ENCODE assay signal across 1 cellular context in the genomic region with DNA sequence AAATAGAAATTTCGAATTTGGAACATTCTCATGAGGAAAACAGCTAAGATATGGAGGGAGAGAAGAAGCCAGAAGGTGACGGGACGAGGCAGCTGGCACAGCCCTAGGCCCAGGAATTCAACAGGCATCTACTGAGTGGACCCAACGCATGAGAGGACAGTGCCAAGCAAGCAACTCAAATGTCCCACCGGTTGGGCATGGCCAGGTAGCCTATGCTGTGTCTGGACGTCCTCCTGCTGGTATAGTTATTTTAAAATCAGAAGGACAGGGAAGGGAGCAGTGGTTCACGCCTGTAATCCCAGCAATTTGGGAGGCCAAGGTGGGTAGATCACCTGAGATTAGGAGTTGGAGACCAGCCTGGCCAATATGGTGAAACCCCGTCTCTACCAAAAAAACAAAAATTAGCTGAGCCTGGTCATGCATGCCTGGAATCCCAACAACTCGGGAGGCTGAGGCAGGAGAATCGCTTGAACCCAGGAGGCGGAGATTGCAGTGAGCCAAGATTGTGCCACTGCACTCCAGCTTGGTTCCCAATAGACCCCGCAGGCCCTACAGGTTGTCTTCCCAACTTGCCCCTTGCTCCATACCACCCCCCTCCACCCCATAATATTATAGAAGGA.
TF ChIP-seq lines count a peak whose summit lies in the region.

No MANE protein-coding gene starts in this region.

TF ChIP-seq in WTC11, 78 proteins besides CTCF, POLR2A, EP300 and RAD21:
- no peak for TF ChIP-seq KAT7 (CRISPR knock-in tag; IDR thresholded peaks at IDR 0.05; ENCODE audit: borderline replicate concordance)
- no peak for TF ChIP-seq ETV6 (CRISPR knock-in tag; IDR thresholded peaks at IDR 0.05)
- TF ChIP-seq FOXK1 (CRISPR knock-in tag; IDR thresholded peaks at IDR 0.05), result no peak
- TF ChIP-seq SOX15 (CRISPR knock-in tag; IDR thresholded peaks at IDR 0.05), result no peak
- TF ChIP-seq, protein P1, sequence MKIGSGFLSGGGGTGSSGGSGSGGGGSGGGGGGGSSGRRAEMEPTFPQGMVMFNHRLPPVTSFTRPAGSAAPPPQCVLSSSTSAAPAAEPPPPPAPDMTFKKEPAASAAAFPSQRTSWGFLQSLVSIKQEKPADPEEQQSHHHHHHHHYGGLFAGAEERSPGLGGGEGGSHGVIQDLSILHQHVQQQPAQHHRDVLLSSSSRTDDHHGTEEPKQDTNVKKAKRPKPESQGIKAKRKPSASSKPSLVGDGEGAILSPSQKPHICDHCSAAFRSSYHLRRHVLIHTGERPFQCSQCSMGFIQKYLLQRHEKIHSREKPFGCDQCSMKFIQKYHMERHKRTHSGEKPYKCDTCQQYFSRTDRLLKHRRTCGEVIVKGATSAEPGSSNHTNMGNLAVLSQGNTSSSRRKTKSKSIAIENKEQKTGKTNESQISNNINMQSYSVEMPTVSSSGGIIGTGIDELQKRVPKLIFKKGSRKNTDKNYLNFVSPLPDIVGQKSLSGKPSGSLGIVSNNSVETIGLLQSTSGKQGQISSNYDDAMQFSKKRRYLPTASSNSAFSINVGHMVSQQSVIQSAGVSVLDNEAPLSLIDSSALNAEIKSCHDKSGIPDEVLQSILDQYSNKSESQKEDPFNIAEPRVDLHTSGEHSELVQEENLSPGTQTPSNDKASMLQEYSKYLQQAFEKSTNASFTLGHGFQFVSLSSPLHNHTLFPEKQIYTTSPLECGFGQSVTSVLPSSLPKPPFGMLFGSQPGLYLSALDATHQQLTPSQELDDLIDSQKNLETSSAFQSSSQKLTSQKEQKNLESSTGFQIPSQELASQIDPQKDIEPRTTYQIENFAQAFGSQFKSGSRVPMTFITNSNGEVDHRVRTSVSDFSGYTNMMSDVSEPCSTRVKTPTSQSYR (CRISPR knock-in tag; IDR thresholded peaks at IDR 0.05), result no peak
- no peak for TF ChIP-seq ZNF317 (CRISPR knock-in tag; IDR thresholded peaks at IDR 0.05; ENCODE audit: borderline replicate concordance, low read depth)
- TF ChIP-seq, protein P2, sequence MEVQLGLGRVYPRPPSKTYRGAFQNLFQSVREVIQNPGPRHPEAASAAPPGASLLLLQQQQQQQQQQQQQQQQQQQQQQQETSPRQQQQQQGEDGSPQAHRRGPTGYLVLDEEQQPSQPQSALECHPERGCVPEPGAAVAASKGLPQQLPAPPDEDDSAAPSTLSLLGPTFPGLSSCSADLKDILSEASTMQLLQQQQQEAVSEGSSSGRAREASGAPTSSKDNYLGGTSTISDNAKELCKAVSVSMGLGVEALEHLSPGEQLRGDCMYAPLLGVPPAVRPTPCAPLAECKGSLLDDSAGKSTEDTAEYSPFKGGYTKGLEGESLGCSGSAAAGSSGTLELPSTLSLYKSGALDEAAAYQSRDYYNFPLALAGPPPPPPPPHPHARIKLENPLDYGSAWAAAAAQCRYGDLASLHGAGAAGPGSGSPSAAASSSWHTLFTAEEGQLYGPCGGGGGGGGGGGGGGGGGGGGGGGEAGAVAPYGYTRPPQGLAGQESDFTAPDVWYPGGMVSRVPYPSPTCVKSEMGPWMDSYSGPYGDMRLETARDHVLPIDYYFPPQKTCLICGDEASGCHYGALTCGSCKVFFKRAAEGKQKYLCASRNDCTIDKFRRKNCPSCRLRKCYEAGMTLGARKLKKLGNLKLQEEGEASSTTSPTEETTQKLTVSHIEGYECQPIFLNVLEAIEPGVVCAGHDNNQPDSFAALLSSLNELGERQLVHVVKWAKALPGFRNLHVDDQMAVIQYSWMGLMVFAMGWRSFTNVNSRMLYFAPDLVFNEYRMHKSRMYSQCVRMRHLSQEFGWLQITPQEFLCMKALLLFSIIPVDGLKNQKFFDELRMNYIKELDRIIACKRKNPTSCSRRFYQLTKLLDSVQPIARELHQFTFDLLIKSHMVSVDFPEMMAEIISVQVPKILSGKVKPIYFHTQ (CRISPR knock-in tag; IDR thresholded peaks at IDR 0.05), result no peak
- TF ChIP-seq, protein P3, sequence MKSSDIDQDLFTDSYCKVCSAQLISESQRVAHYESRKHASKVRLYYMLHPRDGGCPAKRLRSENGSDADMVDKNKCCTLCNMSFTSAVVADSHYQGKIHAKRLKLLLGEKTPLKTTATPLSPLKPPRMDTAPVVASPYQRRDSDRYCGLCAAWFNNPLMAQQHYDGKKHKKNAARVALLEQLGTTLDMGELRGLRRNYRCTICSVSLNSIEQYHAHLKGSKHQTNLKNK (CRISPR knock-in tag; IDR thresholded peaks at IDR 0.05), result no peak
- TF ChIP-seq CBFB (CRISPR knock-in tag; IDR thresholded peaks at IDR 0.05; ENCODE audit: low read depth), result no peak
- TF ChIP-seq, protein P4, sequence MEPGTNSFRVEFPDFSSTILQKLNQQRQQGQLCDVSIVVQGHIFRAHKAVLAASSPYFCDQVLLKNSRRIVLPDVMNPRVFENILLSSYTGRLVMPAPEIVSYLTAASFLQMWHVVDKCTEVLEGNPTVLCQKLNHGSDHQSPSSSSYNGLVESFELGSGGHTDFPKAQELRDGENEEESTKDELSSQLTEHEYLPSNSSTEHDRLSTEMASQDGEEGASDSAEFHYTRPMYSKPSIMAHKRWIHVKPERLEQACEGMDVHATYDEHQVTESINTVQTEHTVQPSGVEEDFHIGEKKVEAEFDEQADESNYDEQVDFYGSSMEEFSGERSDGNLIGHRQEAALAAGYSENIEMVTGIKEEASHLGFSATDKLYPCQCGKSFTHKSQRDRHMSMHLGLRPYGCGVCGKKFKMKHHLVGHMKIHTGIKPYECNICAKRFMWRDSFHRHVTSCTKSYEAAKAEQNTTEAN (CRISPR knock-in tag; IDR thresholded peaks at IDR 0.05), result no peak
- no peak for TF ChIP-seq TEAD1 (CRISPR knock-in tag; IDR thresholded peaks at IDR 0.05)
- no peak for TF ChIP-seq ZNF232 (CRISPR knock-in tag; IDR thresholded peaks at IDR 0.05)
- TF ChIP-seq, protein P5, sequence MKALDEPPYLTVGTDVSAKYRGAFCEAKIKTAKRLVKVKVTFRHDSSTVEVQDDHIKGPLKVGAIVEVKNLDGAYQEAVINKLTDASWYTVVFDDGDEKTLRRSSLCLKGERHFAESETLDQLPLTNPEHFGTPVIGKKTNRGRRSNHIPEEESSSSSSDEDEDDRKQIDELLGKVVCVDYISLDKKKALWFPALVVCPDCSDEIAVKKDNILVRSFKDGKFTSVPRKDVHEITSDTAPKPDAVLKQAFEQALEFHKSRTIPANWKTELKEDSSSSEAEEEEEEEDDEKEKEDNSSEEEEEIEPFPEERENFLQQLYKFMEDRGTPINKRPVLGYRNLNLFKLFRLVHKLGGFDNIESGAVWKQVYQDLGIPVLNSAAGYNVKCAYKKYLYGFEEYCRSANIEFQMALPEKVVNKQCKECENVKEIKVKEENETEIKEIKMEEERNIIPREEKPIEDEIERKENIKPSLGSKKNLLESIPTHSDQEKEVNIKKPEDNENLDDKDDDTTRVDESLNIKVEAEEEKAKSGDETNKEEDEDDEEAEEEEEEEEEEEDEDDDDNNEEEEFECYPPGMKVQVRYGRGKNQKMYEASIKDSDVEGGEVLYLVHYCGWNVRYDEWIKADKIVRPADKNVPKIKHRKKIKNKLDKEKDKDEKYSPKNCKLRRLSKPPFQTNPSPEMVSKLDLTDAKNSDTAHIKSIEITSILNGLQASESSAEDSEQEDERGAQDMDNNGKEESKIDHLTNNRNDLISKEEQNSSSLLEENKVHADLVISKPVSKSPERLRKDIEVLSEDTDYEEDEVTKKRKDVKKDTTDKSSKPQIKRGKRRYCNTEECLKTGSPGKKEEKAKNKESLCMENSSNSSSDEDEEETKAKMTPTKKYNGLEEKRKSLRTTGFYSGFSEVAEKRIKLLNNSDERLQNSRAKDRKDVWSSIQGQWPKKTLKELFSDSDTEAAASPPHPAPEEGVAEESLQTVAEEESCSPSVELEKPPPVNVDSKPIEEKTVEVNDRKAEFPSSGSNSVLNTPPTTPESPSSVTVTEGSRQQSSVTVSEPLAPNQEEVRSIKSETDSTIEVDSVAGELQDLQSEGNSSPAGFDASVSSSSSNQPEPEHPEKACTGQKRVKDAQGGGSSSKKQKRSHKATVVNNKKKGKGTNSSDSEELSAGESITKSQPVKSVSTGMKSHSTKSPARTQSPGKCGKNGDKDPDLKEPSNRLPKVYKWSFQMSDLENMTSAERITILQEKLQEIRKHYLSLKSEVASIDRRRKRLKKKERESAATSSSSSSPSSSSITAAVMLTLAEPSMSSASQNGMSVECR (CRISPR knock-in tag; IDR thresholded peaks at IDR 0.05; ENCODE audit: borderline replicate concordance), result no peak
- no peak for TF ChIP-seq CREM (CRISPR knock-in tag; IDR thresholded peaks at IDR 0.05)
